1 cellular context compared by ENCODE assay signal in genomic region chr7:16739863-16740622, GRCh38.
TF ChIP-seq lines count a peak whose summit lies in the region.

No MANE protein-coding gene starts in this region.

TF ChIP-seq in K562, 482 proteins besides CTCF, POLR2A, EP300 and RAD21 (continued from another document and continues in another):
- TF ChIP-seq ATF6 (CRISPR knock-in tag; IDR thresholded peaks at IDR 0.05): no peak
- TF ChIP-seq TRIM28 (IDR thresholded peaks at IDR 0.05): peak; percentile 84
- TF ChIP-seq ZNF655 (CRISPR knock-in tag; IDR thresholded peaks at IDR 0.05): no peak
- TF ChIP-seq CBX8 (IDR thresholded peaks at IDR 0.05; ENCODE audit: borderline replicate concordance, extremely low read depth, low read depth, low read length, poor library complexity, severe bottlenecking): no peak
- TF ChIP-seq ZNF75A (CRISPR knock-in tag; IDR thresholded peaks at IDR 0.05): no peak
- TF ChIP-seq AFF4 (CRISPR knock-in tag; IDR thresholded peaks at IDR 0.05): no peak
- no peak for TF ChIP-seq CAMTA2 (CRISPR knock-in tag; conservative IDR thresholded peaks at IDR 0.05)
- TF ChIP-seq ARID3A (IDR thresholded peaks at IDR 0.05; ENCODE audit: borderline replicate concordance, low read depth, low read length): peak; percentile 95
- TF ChIP-seq ZNF780A (CRISPR knock-in tag; IDR thresholded peaks at IDR 0.05): no peak
- TF ChIP-seq CBFB (CRISPR knock-in tag; IDR thresholded peaks at IDR 0.05): no peak
- no peak for TF ChIP-seq RBM22 (IDR thresholded peaks at IDR 0.05; ENCODE audit: low read depth, low read length, poor library complexity, severe bottlenecking)
- TF ChIP-seq TEAD1 (CRISPR knock-in tag; IDR thresholded peaks at IDR 0.05): peak in 1 of 2 experiments; percentile 60; a peak in 1 of 4 replicates
- peak; percentile 33; the same call in 1 of the 2 replicates for TF ChIP-seq ZNF274 (IDR thresholded peaks at IDR 0.05; ENCODE audit: borderline replicate concordance, low read depth, low read length)
- TF ChIP-seq SP1 (CRISPR knock-in tag; IDR thresholded peaks at IDR 0.05): peak; percentile 44; the same call in 1 of the 2 replicates
- TF ChIP-seq ZSCAN32 (CRISPR knock-in tag; IDR thresholded peaks at IDR 0.05): no peak
- no peak for TF ChIP-seq ELF1 (tag; IDR thresholded peaks at IDR 0.05)
- TF ChIP-seq POLR3A (IDR thresholded peaks at IDR 0.05; ENCODE audit: borderline replicate concordance, extremely low read depth, insufficient read depth, insufficient read length): no peak
- TF ChIP-seq REST (CRISPR knock-in tag; IDR thresholded peaks at IDR 0.05; ENCODE audit: low read depth): no peak
- no peak for TF ChIP-seq SIRT6 (IDR thresholded peaks at IDR 0.05; ENCODE audit: low read depth, low read length)
- TF ChIP-seq OTX1 (CRISPR knock-in tag; IDR thresholded peaks at IDR 0.05): no peak
- peak; percentile 93 to 95 for TF ChIP-seq KDM1A (IDR thresholded peaks at IDR 0.05)
- TF ChIP-seq DPF2 (IDR thresholded peaks at IDR 0.05): peak; percentile 99
- TF ChIP-seq PTTG1 (tag; IDR thresholded peaks at IDR 0.05; ENCODE audit: low read depth): no peak
- TF ChIP-seq NBN (IDR thresholded peaks at IDR 0.05; ENCODE audit: low read depth): peak; percentile 91
- no peak for TF ChIP-seq HLTF (IDR thresholded peaks at IDR 0.05)
- no peak for TF ChIP-seq U2AF2 (optimal IDR thresholded peaks at IDR 0.05; ENCODE audit: low read depth, low read length)
- no peak for TF ChIP-seq STAG1 (CRISPR knock-in tag; IDR thresholded peaks at IDR 0.05; ENCODE audit: borderline replicate concordance)
- no peak for TF ChIP-seq ZNF551 (CRISPR knock-in tag; IDR thresholded peaks at IDR 0.05)
- peak; percentile 51 for TF ChIP-seq FOS (IDR thresholded peaks at IDR 0.05; ENCODE audit: extremely low read depth, insufficient read length)
- TF ChIP-seq HOXB6 (CRISPR knock-in tag; IDR thresholded peaks at IDR 0.05; ENCODE audit: borderline replicate concordance): no peak
- TF ChIP-seq ZNF324 (CRISPR knock-in tag; IDR thresholded peaks at IDR 0.05): no peak
- TF ChIP-seq GABPA (tag; conservative IDR thresholded peaks at IDR 0.05; ENCODE audit: low read depth): 0 out of 2 replicates have a peak, but pooled peaks have one; percentile 8
- TF ChIP-seq MAFK (IDR thresholded peaks at IDR 0.05; ENCODE audit: low read length): peak; percentile 81
- peak; percentile 98 for TF ChIP-seq SMARCA4 (IDR thresholded peaks at IDR 0.05)
- peak; percentile 82 for TF ChIP-seq GATA2 (CRISPR knock-in tag; IDR thresholded peaks at IDR 0.05)
- no peak for TF ChIP-seq IFI16 (CRISPR knock-in tag; IDR thresholded peaks at IDR 0.05)
- TF ChIP-seq ILK (tag; IDR thresholded peaks at IDR 0.05; ENCODE audit: borderline replicate concordance, low read depth): no peak
- no peak for TF ChIP-seq DIDO1 (tag; IDR thresholded peaks at IDR 0.05; ENCODE audit: low read depth)
- TF ChIP-seq E2F6 (IDR thresholded peaks at IDR 0.05; ENCODE audit: borderline replicate concordance in 1 of 2, extremely low read depth in 1 of 2, insufficient read depth in 1 of 2, insufficient read length in 1 of 2, low read depth in 1 of 2, low read length in 1 of 2, poor library complexity in 1 of 2, severe bottlenecking in 1 of 2): peak; percentile 29 to 54
- TF ChIP-seq MYC (IDR thresholded peaks at IDR 0.05; ENCODE audit: low read depth, low read length): peak; percentile 94
- TF ChIP-seq MYC (CRISPR knock-in tag; IDR thresholded peaks at IDR 0.05; ENCODE audit: borderline replicate concordance, low read depth): no peak
- no peak for TF ChIP-seq PHTF2 (CRISPR knock-in tag; IDR thresholded peaks at IDR 0.05)
- no peak for TF ChIP-seq FIP1L1 (IDR thresholded peaks at IDR 0.05; ENCODE audit: low read depth, low read length, poor library complexity, severe bottlenecking)
- TF ChIP-seq ZBTB17 (CRISPR knock-in tag; IDR thresholded peaks at IDR 0.05): no peak; the same call in 1 of the 2 replicates
- no peak for TF ChIP-seq NR4A1 (CRISPR knock-in tag; IDR thresholded peaks at IDR 0.05)
- TF ChIP-seq NR4A1 (tag; IDR thresholded peaks at IDR 0.05): no peak
- no peak for TF ChIP-seq RERE (CRISPR knock-in tag; IDR thresholded peaks at IDR 0.05; ENCODE audit: borderline replicate concordance)
- no peak for TF ChIP-seq FUS (optimal IDR thresholded peaks at IDR 0.05; ENCODE audit: low read depth, low read length)
